Comparison of ENCODE assay signal across 1 cellular context in genomic region chr16:3092501-3092991, GRCh38.
TF ChIP-seq lines count a peak whose summit lies in the region.

No MANE protein-coding gene starts in this region.

TF ChIP-seq in SK-N-SH, 30 proteins besides CTCF, POLR2A, EP300 and RAD21:
- TF ChIP-seq MEF2A (IDR thresholded peaks at IDR 0.05; ENCODE audit: borderline replicate concordance, low read depth) (no peak), RFX5 (IDR thresholded peaks at IDR 0.05; ENCODE audit: low read length) (no peak), EZH2phosphoT487 (IDR thresholded peaks at IDR 0.05; ENCODE audit: borderline replicate concordance, low read depth) (no peak), SIN3A (IDR thresholded peaks at IDR 0.05; ENCODE audit: borderline replicate concordance, low read depth, low read length) (no peak), GATA2 (CRISPR knock-in tag; IDR thresholded peaks at IDR 0.05) (no peak), NRF1 (IDR thresholded peaks at IDR 0.05; ENCODE audit: low read depth, low read length) (no peak), PBX3 (IDR thresholded peaks at IDR 0.05) (no peak), YY1 (IDR thresholded peaks at IDR 0.05; ENCODE audit: low read depth) (no peak), USF1 (IDR thresholded peaks at IDR 0.05; ENCODE audit: borderline replicate concordance, low read depth) (no peak), TAF1 (IDR thresholded peaks at IDR 0.05; ENCODE audit: borderline replicate concordance, low read depth, low read length) (no peak), SMC3 (IDR thresholded peaks at IDR 0.05; ENCODE audit: low read depth, low read length) (no peak), IRF3 (IDR thresholded peaks at IDR 0.05; ENCODE audit: low read depth, low read length) (no peak), RCOR1 (IDR thresholded peaks at IDR 0.05; ENCODE audit: low read length) (no peak), ELF1 (IDR thresholded peaks at IDR 0.05) (no peak), FOXM1 (IDR thresholded peaks at IDR 0.05; ENCODE audit: low read depth) (no peak), NFIC (IDR thresholded peaks at IDR 0.05; ENCODE audit: borderline replicate concordance) (no peak), USF2 (IDR thresholded peaks at IDR 0.05; ENCODE audit: borderline replicate concordance, low read depth, low read length) (no peak), MXI1 (IDR thresholded peaks at IDR 0.05; ENCODE audit: low read depth, low read length) (no peak)
TF ChIP-seq in SK-N-SH: peak in this region for 0.
